ENCODE assay signal across 22 cellular contexts in the genomic region with DNA sequence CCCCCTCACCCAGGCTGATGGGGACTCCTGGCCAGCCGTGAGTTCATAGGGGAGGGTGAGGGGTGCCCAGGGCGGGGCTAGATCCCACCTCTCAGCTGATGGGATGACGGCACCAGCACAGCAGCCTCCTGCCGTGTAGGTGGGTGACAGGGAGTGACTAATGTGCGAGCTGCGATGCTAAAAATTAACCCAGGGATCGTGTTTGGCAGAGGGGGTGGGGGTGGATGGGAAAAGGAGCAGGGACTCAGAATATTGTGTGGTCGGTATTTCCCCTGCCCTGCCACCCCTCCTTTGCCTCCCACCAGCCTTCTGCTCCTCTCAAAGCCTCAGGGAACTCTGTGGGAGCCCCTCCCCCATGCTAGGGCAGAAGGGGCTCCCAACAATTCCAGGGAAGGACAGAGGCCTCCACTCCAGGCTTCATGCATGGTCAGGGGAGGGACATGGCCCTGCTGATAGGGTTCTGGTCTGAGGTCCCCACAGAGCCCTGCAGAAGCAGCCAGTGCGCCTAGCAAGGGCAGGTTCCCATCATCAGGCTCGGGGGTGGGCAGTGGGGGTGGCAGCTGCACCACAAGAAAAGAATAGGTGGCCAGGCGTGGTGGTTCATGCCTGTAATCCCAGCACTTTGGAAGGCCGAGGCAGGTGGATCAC. TPM values are rescaled to one million over a fixed set of nuclear protein-coding genes. Genes with fewer than 3 reads are reported as not detected.
DNase-seq lines count a peak whose midpoint lies in the region; ATAC-seq and TF ChIP-seq lines count a peak whose summit lies in the region.
"Had no signal": no experiment of that assay in that cellular context is flagged by ENCODE, and none has a peak within 500 bp of the region (broad histone marks: within the 10 kb centered on the region; RNA-seq: fewer than 3 reads in every experiment).

No MANE protein-coding gene starts in this region.

- no peak for TF ChIP-seq POLR2A in sigmoid colon (IDR thresholded peaks at IDR 0.05)

- H3K4me3 Mint-ChIP-seq in activated CD4-positive, alpha-beta T cell treated with anti-CD3 and anti-CD28 coated beads, Interleukin-2, amount 10 ng/mL, durations not matched to agents 24 days and 14 days = no peak overlapping the region
- H3K4me3 Mint-ChIP-seq: activated naive CD4-positive, alpha-beta T cell treated with anti-CD3 and anti-CD28 coated beads, Interleukin-2, amount 50 U/mL, for 24 hours; mesothelial cell of epicardium had no signal

- H3K36me3 ChIP-seq in sigmoid colon = peaks cover 0 to 4% (median 1%) of the 10 kb centered on the region in 4 donors
- H3K36me3 ChIP-seq: brain microvascular endothelial cell, neutrophil had no signal

- no peak for TF ChIP-seq CTCF in sigmoid colon (IDR thresholded peaks at IDR 0.05)

- 44 to 73% methylated on average over 12 of the region's 12 CpGs for WGBS in sigmoid colon, 2 donors

- peaks cover 0 to 16% (median 15%) of the 10 kb centered on the region in 4 donors for H3K4me1 ChIP-seq in sigmoid colon

- H3K9me3 Mint-ChIP-seq in activated CD4-positive, alpha-beta T cell treated with anti-CD3 and anti-CD28 coated beads, Interleukin-2, amount 10 ng/mL, durations not matched to agents 24 days and 14 days = no peaks in the 10 kb centered on the region
- H3K9me3 Mint-ChIP-seq: activated naive CD4-positive, alpha-beta T cell treated with anti-CD3 and anti-CD28 coated beads, Interleukin-2, amount 50 U/mL, for 24 hours; mesothelial cell of epicardium had no signal

- no peak for TF ChIP-seq EP300 in sigmoid colon (IDR thresholded peaks at IDR 0.05)

- no peak overlapping the region for H3K27ac Mint-ChIP-seq in activated CD4-positive, alpha-beta T cell treated with anti-CD3 and anti-CD28 coated beads, Interleukin-2, amount 10 ng/mL, durations not matched to agents 24 days and 14 days
- H3K27ac Mint-ChIP-seq: activated naive CD4-positive, alpha-beta T cell treated with anti-CD3 and anti-CD28 coated beads, Interleukin-2, amount 50 U/mL, for 24 hours; mesothelial cell of epicardium had no signal

- peaks cover 3% of the 10 kb centered on the region for H3K27me3 Mint-ChIP-seq in activated CD4-positive, alpha-beta T cell treated with anti-CD3 and anti-CD28 coated beads, Interleukin-2, amount 10 ng/mL, durations not matched to agents 24 days and 14 days
- H3K27me3 Mint-ChIP-seq: activated naive CD4-positive, alpha-beta T cell treated with anti-CD3 and anti-CD28 coated beads, Interleukin-2, amount 50 U/mL, for 24 hours had no signal

- peaks cover 22% of the 10 kb centered on the region for H3K4me1 Mint-ChIP-seq in activated CD4-positive, alpha-beta T cell treated with anti-CD3 and anti-CD28 coated beads, Interleukin-2, amount 10 ng/mL, durations not matched to agents 24 days and 14 days

- H3K9me3 ChIP-seq in sigmoid colon = no peaks in the 10 kb centered on the region
- H3K9me3 ChIP-seq: neutrophil, upper lobe of left lung had no signal

- intact Hi-C loops in sigmoid colon (cut with DNase I) = no loop called here
- intact Hi-C loops in activated CD4-positive, alpha-beta T cell treated with anti-CD3 and anti-CD28 coated beads, Interleukin-2, amount 10 ng/mL, durations not matched to agents 24 days and 14 days (cut with micrococcal nuclease) = no loop called here

- no peak overlapping the region for H3K27ac ChIP-seq in sigmoid colon
- H3K27ac ChIP-seq: brain microvascular endothelial cell, hepatocyte, KMS-11, neutrophil, upper lobe of left lung had no signal

- no peak overlapping the region for H3K4me3 ChIP-seq in sigmoid colon
- H3K4me3 ChIP-seq: hepatocyte, upper lobe of left lung had no signal

- DNase-seq in NCI-H1436 (lab: John Stamatoyannopoulos, UW) (peak; percentile 65), NCI-H1436 treated with DMSO at 0.1 percent for 48 hours (lab: John Stamatoyannopoulos, UW) (no peak), NCI-H2171 treated with DMSO at 0.1 percent for 48 hours (lab: John Stamatoyannopoulos, UW) (peak; percentile 82), glomerular visceral epithelial cell (ENCODE audit: extremely low spot score) (peak; percentile 61), sigmoid colon (peak; percentile 63), pons (ENCODE audit: low spot score) (no peak)
- no peak for DNase-seq in activated CD4-positive, alpha-beta T cell treated with anti-CD3 and anti-CD28 coated beads, Interleukin-2, amount 10 ng/mL, durations not matched to agents 24 days and 14 days
- DNase-seq: 8988T; activated CD4-positive, alpha-beta T cell treated with anti-CD3 and anti-CD28 coated beads, Interleukin-2, amount 50 U/mL, for 1 hour; activated T-cell treated with anti-CD3 and anti-CD28 coated beads for 4 hours; brain microvascular endothelial cell; GDM1; NCI-H1105 treated with DMSO at 0.1 percent for 48 hours; small intestine; upper lobe of left lung had no signal

- no peak for ATAC-seq in GM18861 (IDR thresholded peaks at IDR 0.05; ENCODE audit: unreplicated experiment)
- ATAC-seq: Panc1 had no signal

- no peaks in the 10 kb centered on the region for H3K27me3 ChIP-seq in sigmoid colon
- H3K27me3 ChIP-seq: brain microvascular endothelial cell, upper lobe of left lung had no signal

- H3K36me3 Mint-ChIP-seq in activated CD4-positive, alpha-beta T cell treated with anti-CD3 and anti-CD28 coated beads, Interleukin-2, amount 10 ng/mL, durations not matched to agents 24 days and 14 days (ENCODE audit: low read depth) = no peaks in the 10 kb centered on the region
- H3K36me3 Mint-ChIP-seq: activated naive CD4-positive, alpha-beta T cell treated with anti-CD3 and anti-CD28 coated beads, Interleukin-2, amount 50 U/mL, for 24 hours; mesothelial cell of epicardium had no signal

RNA-seq across cellular contexts. Expression of a gene that starts 12.5 kb away (rescaled TPM):
- total RNA-seq in sigmoid colon = 10 to 100 TPM in 2 of 4 donors, 1 to 10 TPM in 2; 9.2 to 11.1 (median 10.1) TPM
- 10 to 100 TPM in 1 of 3 donors, 1 to 10 TPM in 2; 4.2 to 17.0 (median 4.9) TPM for polyA plus RNA-seq in sigmoid colon
- 10.4 and 12.4 TPM in 2 replicates for total RNA-seq in activated CD4-positive, alpha-beta T cell treated with anti-CD3 and anti-CD28 coated beads, Interleukin-2, amount 10 ng/mL, durations not matched to agents 24 days and 14 days

RNA-seq across cellular contexts. Expression of a gene that starts 32.0 kb away (rescaled TPM):
- 100 to 1,000 TPM in 3 of 4 donors, 10 to 100 TPM in 1; 41.7 to 276 (median 167) TPM for total RNA-seq in sigmoid colon
- 10 to 100 TPM; 31.2 to 65.9 (median 45.0) TPM for polyA plus RNA-seq in sigmoid colon
- 55.0 and 57.7 TPM in 2 replicates for total RNA-seq in activated CD4-positive, alpha-beta T cell treated with anti-CD3 and anti-CD28 coated beads, Interleukin-2, amount 10 ng/mL, durations not matched to agents 24 days and 14 days

RNA-seq across cellular contexts. Expression of a gene that starts 50.5 kb away (rescaled TPM):
- total RNA-seq in sigmoid colon = 10 to 100 TPM; 30.2 to 48.7 (median 38.2) TPM
- polyA plus RNA-seq in sigmoid colon = 10 to 100 TPM; 58.9 to 64.5 (median 61.7) TPM
- total RNA-seq in activated CD4-positive, alpha-beta T cell treated with anti-CD3 and anti-CD28 coated beads, Interleukin-2, amount 10 ng/mL, durations not matched to agents 24 days and 14 days = 51.2 and 61.4 TPM in 2 replicates

Comparison
In these comparisons a context has a peak if more than half of its experiments do, and no peak if none do; other contexts are left out.
1. DNase-seq: peak in NCI-H1436 (single experiment), NCI-H2171 treated with DMSO at 0.1 percent for 48 hours (single experiment), glomerular visceral epithelial cell (single experiment) and sigmoid colon (single experiment); none in NCI-H1436 treated with DMSO at 0.1 percent for 48 hours (single experiment), activated CD4-positive, alpha-beta T cell treated with anti-CD3 and anti-CD28 coated beads, Interleukin-2, amount 10 ng/mL, durations not matched to agents 24 days and 14 days (single experiment) and pons (single experiment).